Comparison of ENCODE assay signal across 1 cellular context in the genomic region with DNA sequence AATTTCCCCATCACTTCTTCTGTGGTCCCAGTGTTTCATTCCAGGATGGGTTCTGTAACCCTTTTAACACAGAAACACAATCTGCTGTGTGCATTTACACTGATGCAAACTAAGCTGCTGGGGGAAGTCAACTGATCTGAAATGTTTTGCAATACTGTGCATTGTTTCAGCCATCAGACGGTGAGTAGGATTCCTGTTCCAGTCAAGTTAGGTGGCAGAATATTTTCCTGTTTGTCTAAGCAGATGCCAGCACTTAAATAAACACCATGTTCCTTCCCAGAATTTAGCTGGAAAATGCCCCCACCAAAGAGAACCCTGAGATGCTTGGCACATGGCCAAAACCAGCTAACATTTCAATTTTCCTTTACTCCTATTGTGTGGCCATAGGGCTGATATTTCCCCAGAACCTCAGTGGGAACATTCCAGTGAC.
TF ChIP-seq lines count a peak whose summit lies in the region.

No MANE protein-coding gene starts in this region.

TF ChIP-seq in K562, 482 proteins besides CTCF, POLR2A, EP300 and RAD21 (continued from another document):
- TF ChIP-seq ZNF75A (CRISPR knock-in tag; IDR thresholded peaks at IDR 0.05) (no peak), CBX2 (IDR thresholded peaks at IDR 0.05; ENCODE audit: insufficient read depth, low read length, poor library complexity, severe bottlenecking) (no peak), ZNF174 (CRISPR knock-in tag; IDR thresholded peaks at IDR 0.05) (no peak), KLF1 (tag; IDR thresholded peaks at IDR 0.05) (no peak), MCM7 (IDR thresholded peaks at IDR 0.05) (no peak), BRD9 (IDR thresholded peaks at IDR 0.05; ENCODE audit: low read depth, partially characterized antibody) (no peak), CBX1 (IDR thresholded peaks at IDR 0.05; ENCODE audit: low read depth) (no peak), RBM22 (IDR thresholded peaks at IDR 0.05; ENCODE audit: low read depth, low read length, poor library complexity, severe bottlenecking) (no peak), NFIX (CRISPR knock-in tag; IDR thresholded peaks at IDR 0.05; ENCODE audit: low read depth) (0 out of 2 replicates have a peak, but pooled peaks have one; percentile 41), ZZZ3 (IDR thresholded peaks at IDR 0.05) (no peak), SNIP1 (IDR thresholded peaks at IDR 0.05; ENCODE audit: low read depth) (no peak), NFIC (IDR thresholded peaks at IDR 0.05) (peak; percentile 83), FOXK2 (conservative IDR thresholded peaks at IDR 0.05 in 1 of 2, IDR thresholded peaks at IDR 0.05 in 1 of 2; ENCODE audit: low read depth in 2 of 2) (no peak), NCOA6 (IDR thresholded peaks at IDR 0.05) (no peak)
- TF ChIP-seq, protein P1, sequence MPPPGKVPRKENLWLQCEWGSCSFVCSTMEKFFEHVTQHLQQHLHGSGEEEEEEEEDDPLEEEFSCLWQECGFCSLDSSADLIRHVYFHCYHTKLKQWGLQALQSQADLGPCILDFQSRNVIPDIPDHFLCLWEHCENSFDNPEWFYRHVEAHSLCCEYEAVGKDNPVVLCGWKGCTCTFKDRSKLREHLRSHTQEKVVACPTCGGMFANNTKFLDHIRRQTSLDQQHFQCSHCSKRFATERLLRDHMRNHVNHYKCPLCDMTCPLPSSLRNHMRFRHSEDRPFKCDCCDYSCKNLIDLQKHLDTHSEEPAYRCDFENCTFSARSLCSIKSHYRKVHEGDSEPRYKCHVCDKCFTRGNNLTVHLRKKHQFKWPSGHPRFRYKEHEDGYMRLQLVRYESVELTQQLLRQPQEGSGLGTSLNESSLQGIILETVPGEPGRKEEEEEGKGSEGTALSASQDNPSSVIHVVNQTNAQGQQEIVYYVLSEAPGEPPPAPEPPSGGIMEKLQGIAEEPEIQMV (tag; conservative IDR thresholded peaks at IDR 0.05; ENCODE audit: low read depth) = no peak
- TF ChIP-seq, protein P2, sequence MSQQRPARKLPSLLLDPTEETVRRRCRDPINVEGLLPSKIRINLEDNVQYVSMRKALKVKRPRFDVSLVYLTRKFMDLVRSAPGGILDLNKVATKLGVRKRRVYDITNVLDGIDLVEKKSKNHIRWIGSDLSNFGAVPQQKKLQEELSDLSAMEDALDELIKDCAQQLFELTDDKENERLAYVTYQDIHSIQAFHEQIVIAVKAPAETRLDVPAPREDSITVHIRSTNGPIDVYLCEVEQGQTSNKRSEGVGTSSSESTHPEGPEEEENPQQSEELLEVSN (IDR thresholded peaks at IDR 0.05; ENCODE audit: borderline replicate concordance in 1 of 2, extremely low read depth in 1 of 2, insufficient read depth in 1 of 2, insufficient read length in 1 of 2, low read depth in 1 of 2, low read length in 1 of 2, poor library complexity in 1 of 2, severe bottlenecking in 1 of 2) = no peak
